In genomic region chr17:2897605-2898004, GRCh38 we compare ENCODE assay signal across 16 cellular contexts.
A peak's percentile ranks its signal among the peaks of the same experiment; 100 is the strongest.
DNase-seq lines count a peak whose midpoint lies in the region; ATAC-seq and TF ChIP-seq lines count a peak whose summit lies in the region.
"Had no signal": no experiment of that assay in that cellular context is flagged by ENCODE, and none has a peak within 500 bp of the region (broad histone marks: within the 10 kb centered on the region; RNA-seq: fewer than 3 reads in every experiment).

No MANE protein-coding gene starts in this region.

- H3K27ac Mint-ChIP-seq in endothelial cell (ENCODE audit: unreplicated experiment): no peak overlapping the region
- H3K27ac Mint-ChIP-seq: CD8-positive, alpha-beta T cell had no signal

- H2AFZ ChIP-seq in osteoblast (ENCODE audit: low read length): no peak overlapping the region

- no peak overlapping the region for H3K4me3 ChIP-seq in osteoblast (ENCODE audit: insufficient read depth, low read length)

- peaks cover 5% of the 10 kb centered on the region for H3K36me3 Mint-ChIP-seq in endothelial cell (ENCODE audit: low read depth, unreplicated experiment)

- no peaks in the 10 kb centered on the region for H3K27me3 ChIP-seq in osteoblast (ENCODE audit: insufficient read depth, low read length)

- peaks cover 3% of the 10 kb centered on the region for H3K27me3 Mint-ChIP-seq in endothelial cell (ENCODE audit: unreplicated experiment)

- H3K79me2 ChIP-seq in osteoblast (ENCODE audit: insufficient read depth, low read length): no peaks in the 10 kb centered on the region

- no peak overlapping the region for H3K27ac ChIP-seq in osteoblast (ENCODE audit: low read depth, low read length)
- H3K27ac ChIP-seq: 22Rv1, HL-60 had no signal

- H4K20me1 ChIP-seq in osteoblast (ENCODE audit: insufficient read depth, low read length): no peaks in the 10 kb centered on the region

- CTCF ChIA-PET in HEK293T (lab: Yijun Ruan, JAX): no interaction called here

- H3K4me1 ChIP-seq in osteoblast (ENCODE audit: insufficient read depth, low read length): peaks cover 6% of the 10 kb centered on the region

- peak; percentile 53 for DNase-seq in DMS 273 (lab: John Stamatoyannopoulos, UW; ENCODE audit: unreplicated experiment)
- DNase-seq in DMS 273 treated with DMSO at 0.1 percent for 48 hours (lab: John Stamatoyannopoulos, UW): no peak
- DNase-seq in COLO668 (lab: John Stamatoyannopoulos, UW; ENCODE audit: unreplicated experiment): peak; percentile 26
- DNase-seq in NCI-H524 (lab: John Stamatoyannopoulos, UW): peak; percentile 26 to 57
- DNase-seq in osteoblast (ENCODE audit: insufficient read length, low spot score, missing footprints): peak; percentile 23
- no peak for DNase-seq in endothelial cell (ENCODE audit: low spot score)
- no peak for DNase-seq in HEK293T (ENCODE audit: extremely low spot score)
- DNase-seq: CD8-positive, alpha-beta T cell; DND-41; GDM1; HCEC 1CT had no signal

- no peaks in the 10 kb centered on the region for H3K9me3 ChIP-seq in osteoblast (ENCODE audit: low read depth, low read length)
- H3K9me3 ChIP-seq: Caco-2 had no signal

- H3K9me3 Mint-ChIP-seq in endothelial cell (ENCODE audit: unreplicated experiment): no peaks in the 10 kb centered on the region
- H3K9me3 Mint-ChIP-seq: CD14-positive monocyte; CD8-positive, alpha-beta T cell had no signal

- ATAC-seq in HG03196 (IDR thresholded peaks at IDR 0.05; ENCODE audit: unreplicated experiment): no peak
- ATAC-seq: CD8-positive, alpha-beta T cell had no signal

- H3K4me1 Mint-ChIP-seq in endothelial cell (ENCODE audit: unreplicated experiment): no peaks in the 10 kb centered on the region

- no peak overlapping the region for H3K4me2 ChIP-seq in osteoblast (ENCODE audit: insufficient read depth, low read length)

- no peak overlapping the region for H3K4me3 Mint-ChIP-seq in endothelial cell (ENCODE audit: unreplicated experiment)
- H3K4me3 Mint-ChIP-seq: CD14-positive monocyte; CD8-positive, alpha-beta T cell had no signal

- no peaks in the 10 kb centered on the region for H3K36me3 ChIP-seq in osteoblast (ENCODE audit: insufficient read depth, low read length)

- TF ChIP-seq CTCF in osteoblast (IDR thresholded peaks at IDR 0.05; ENCODE audit: extremely low read depth, low read depth, low read length): no peak
- TF ChIP-seq CTCF in endothelial cell (IDR thresholded peaks at IDR 0.05; ENCODE audit: unreplicated experiment): no peak

- POLR2A ChIA-PET in HEK293T (lab: Yijun Ruan, JAX): no interaction called here

TF ChIP-seq in HEK293T, 16 proteins besides CTCF, POLR2A, EP300 and RAD21:
- no peak for TF ChIP-seq ARNT (IDR thresholded peaks at IDR 0.05)

Comparison
In these comparisons a context has a peak if more than half of its experiments do, and no peak if none do; other contexts are left out.
1. DNase-seq: peak in DMS 273 (single experiment), COLO668 (single experiment), NCI-H524 (2 of 2) and osteoblast (single experiment); none in DMS 273 treated with DMSO at 0.1 percent for 48 hours (single experiment), endothelial cell (single experiment) and HEK293T (single experiment).